Comparison of ENCODE assay signal across 1 cellular context in genomic region chr9:136212345-136212950, GRCh38.
TF ChIP-seq lines count a peak whose summit lies in the region.

No MANE protein-coding gene starts in this region.

TF ChIP-seq in K562, 482 proteins besides CTCF, POLR2A, EP300 and RAD21 (continued from another document):
- TF ChIP-seq ZBTB5 (IDR thresholded peaks at IDR 0.05) (no peak), ATF1 (CRISPR knock-in tag; IDR thresholded peaks at IDR 0.05) (no peak), ATF1 (tag; IDR thresholded peaks at IDR 0.05) (no peak), NFE2 (IDR thresholded peaks at IDR 0.05; ENCODE audit: low read depth) (no peak), ADNP (tag; IDR thresholded peaks at IDR 0.05) (no peak), SRSF9 (IDR thresholded peaks at IDR 0.05; ENCODE audit: borderline replicate concordance, low read depth, low read length) (no peak), SAFB (IDR thresholded peaks at IDR 0.05; ENCODE audit: borderline replicate concordance, low read depth, low read length) (no peak), PML (IDR thresholded peaks at IDR 0.05; ENCODE audit: low read length) (no peak)
